Comparison of ENCODE assay signal across 3 cellular contexts in genomic region chr1:248083864-248084263, GRCh38. TPM values are rescaled to one million over a fixed set of nuclear protein-coding genes. Genes with fewer than 3 reads are reported as not detected.
"Had no signal": no experiment of that assay in that cellular context is flagged by ENCODE, and none has a peak within 500 bp of the region (broad histone marks: within the 10 kb centered on the region; RNA-seq: fewer than 3 reads in every experiment).

No MANE protein-coding gene starts in this region.

RNA-seq across cellular contexts. Expression of gene OR2L13, which starts 11.1 kb away (rescaled TPM):
- total RNA-seq: LHCN-M2, M059J, MCF 10A had no signal

RNA-seq across cellular contexts. Expression of gene OR2L3, which starts 37.2 kb away (rescaled TPM):
- total RNA-seq: LHCN-M2, M059J, MCF 10A had no signal

RNA-seq across cellular contexts. Expression of gene OR2L2, which starts 54.0 kb away (rescaled TPM):
- total RNA-seq: LHCN-M2, M059J had no signal
